8 cellular contexts compared by ENCODE assay signal in the genomic region with DNA sequence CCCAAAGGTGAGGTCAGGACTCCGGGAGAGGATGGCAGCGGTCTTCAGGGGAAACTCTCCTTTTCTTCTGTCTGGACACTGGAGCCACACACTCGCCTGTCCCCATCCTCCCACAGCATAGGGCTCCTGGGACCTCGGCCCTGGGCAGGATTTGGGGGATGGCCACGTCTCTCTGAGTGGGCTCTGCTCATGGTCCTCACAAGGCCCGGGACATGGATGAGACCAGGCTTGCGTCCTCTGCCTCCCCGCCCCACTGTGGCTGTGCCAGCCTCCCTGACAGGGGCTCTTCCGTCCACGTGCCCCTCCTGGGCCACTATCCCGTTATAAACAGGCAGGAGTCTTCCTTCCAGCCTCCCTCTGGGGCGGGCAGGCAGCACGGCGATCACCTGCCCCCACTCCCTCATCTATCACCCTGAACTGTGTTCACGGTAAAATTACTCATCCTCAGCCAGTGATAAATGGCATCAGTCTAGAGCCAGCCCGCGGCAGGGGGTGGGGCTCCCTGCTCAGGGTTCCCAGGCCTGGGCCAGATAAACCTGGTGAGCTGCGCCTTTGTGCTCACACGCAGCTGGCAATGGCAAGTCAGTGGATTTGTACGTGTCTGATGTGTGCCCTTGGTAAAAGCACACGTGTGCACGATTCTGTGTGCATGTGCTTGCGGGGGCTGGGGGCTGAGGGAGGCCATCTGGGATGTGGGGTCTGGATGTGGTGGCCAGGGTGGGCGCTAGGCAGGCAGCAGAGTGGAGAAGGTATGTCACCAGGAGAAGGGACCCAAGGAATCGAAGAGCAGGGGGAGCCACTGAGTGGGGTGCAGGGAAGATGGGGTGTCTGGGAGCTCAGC. TPM values are rescaled to one million over a fixed set of nuclear protein-coding genes. Genes with fewer than 3 reads are reported as not detected.
DNase-seq lines count a peak whose midpoint lies in the region; ATAC-seq and TF ChIP-seq lines count a peak whose summit lies in the region.

No MANE protein-coding gene starts in this region.

- intact Hi-C loops in Right ventricle myocardium superior (cut with DNase I) (no loop called here), left ventricle myocardium inferior (cut with micrococcal nuclease) (no loop called here), head of caudate nucleus (cut with DNase I) (no loop called here)

- CTCF ChIA-PET in RWPE1 (lab: Yijun Ruan, JAX) = interaction anchor here (3.4 kb wide), 1 partner anchor 27 kb away, joined by 18 read pairs; no protein-coding TSS in a partner anchor

- H3K27me3 ChIP-seq in left ventricle myocardium inferior (ENCODE audit: low read depth) = peaks cover 87% of the 10 kb centered on the region

- DNase-seq in Right ventricle myocardium superior (peak; percentile 33), left ventricle myocardium inferior (no peak), RWPE1 (ENCODE audit: low spot score) (peak; percentile 87), head of caudate nucleus (peak in 38 of 42 donors; percentile 25 to 80 (median 56)), ureter (ENCODE audit: low spot score) (peak; percentile 57)

- H3K9me3 ChIP-seq in left ventricle myocardium inferior (replicated peaks) = no peaks in the 10 kb centered on the region

- no peaks in the 10 kb centered on the region for H3K36me3 ChIP-seq in left ventricle myocardium inferior

- no peak overlapping the region for H3K27ac ChIP-seq in left ventricle myocardium inferior (replicated peaks)
- peak overlapping the region; percentile 15; the same call in 1 of the 2 replicates for H3K27ac ChIP-seq in RWPE1

- POLR2A ChIA-PET in RWPE1 (lab: Yijun Ruan, JAX; ENCODE audit: low non-redundant PET) = interaction anchor here (0.8 kb wide), 1 partner anchor 27 kb away, joined by 4 read pairs; no protein-coding TSS in a partner anchor

- TF ChIP-seq CTCF in left ventricle myocardium inferior (IDR thresholded peaks at IDR 0.05; ENCODE audit: borderline replicate concordance) (no peak), RWPE1 (conservative IDR thresholded peaks at IDR 0.05; ENCODE audit: low read depth) (no peak)

- ATAC-seq in Right ventricle myocardium superior (ENCODE audit: poor library complexity) (no peak), GM21576 (IDR thresholded peaks at IDR 0.05; ENCODE audit: unreplicated experiment) (no peak), GM21723 (IDR thresholded peaks at IDR 0.05; ENCODE audit: unreplicated experiment) (no peak), GM18498 (IDR thresholded peaks at IDR 0.05; ENCODE audit: unreplicated experiment) (no peak)

- H3K4me1 ChIP-seq in left ventricle myocardium inferior = peaks cover 6% of the 10 kb centered on the region

- no peak overlapping the region for H3K4me3 ChIP-seq in left ventricle myocardium inferior

RNA-seq across cellular contexts. Expression of gene SAMD11, which starts 12.6 kb away (rescaled TPM):
- 1.5 TPM for total RNA-seq in Right ventricle myocardium superior
- total RNA-seq in left ventricle myocardium inferior = 2.4 TPM
- total RNA-seq in ureter = 13.9 TPM

RNA-seq across cellular contexts. Expression of gene NOC2L, which starts 48.0 kb away (rescaled TPM):
- 42.8 TPM for total RNA-seq in Right ventricle myocardium superior
- total RNA-seq in left ventricle myocardium inferior = 40.8 TPM
- 71.9 TPM for total RNA-seq in ureter

RNA-seq across cellular contexts. Expression of gene KLHL17, which starts 49.3 kb away (rescaled TPM):
- total RNA-seq in Right ventricle myocardium superior = 5.6 TPM
- total RNA-seq in left ventricle myocardium inferior = 6.4 TPM
- total RNA-seq in ureter = 8.6 TPM

RNA-seq across cellular contexts. Expression of gene PLEKHN1, which starts 55.2 kb away (rescaled TPM):
- total RNA-seq in Right ventricle myocardium superior (not detected), left ventricle myocardium inferior (not detected), ureter (28.5 TPM)
